ENCODE assay signal across 23 cellular contexts in the genomic region with DNA sequence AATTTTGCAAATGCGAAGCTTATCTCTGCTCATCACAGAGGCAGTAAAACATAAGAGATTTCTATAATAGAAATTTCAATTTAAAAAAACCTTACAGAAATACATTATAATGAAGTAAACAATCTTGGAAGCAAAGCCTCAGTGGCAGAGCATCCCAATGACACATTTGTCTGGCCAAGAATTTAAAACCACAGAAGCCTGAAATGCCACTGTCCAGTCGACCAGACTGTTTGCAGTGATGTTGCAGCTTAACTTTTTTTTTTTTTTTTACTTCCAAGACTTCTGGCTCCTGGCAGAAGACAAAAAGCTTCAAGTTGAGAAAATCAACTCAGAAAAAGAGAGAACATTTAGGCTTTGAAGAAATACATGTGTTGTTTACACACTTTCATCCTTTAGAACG.
"Had no signal": no experiment of that assay in that cellular context is flagged by ENCODE, and none has a peak within 500 bp of the region (broad histone marks: within the 10 kb centered on the region; RNA-seq: fewer than 3 reads in every experiment).

No MANE protein-coding gene starts in this region.

- H3K36me3 ChIP-seq: adrenal gland, Peyer's patch had no signal

- H3K36me3 Mint-ChIP-seq: activated naive CD4-positive, alpha-beta T cell treated with anti-CD3 and anti-CD28 coated beads, Interleukin-2, amount 10 ng/mL, durations not matched to agents 7 days and 5 days; activated naive CD8-positive, alpha-beta T cell treated with anti-CD3 and anti-CD28 coated beads, Interleukin-2, amount 10 ng/mL, durations not matched to agents 7 days and 5 days had no signal

- H3K4me2 ChIP-seq: KMS-11 had no signal

- H3K27ac ChIP-seq: adrenal gland, body of pancreas, KMS-11, Peyer's patch had no signal

- H3K4me1 ChIP-seq: adrenal gland, body of pancreas, Peyer's patch had no signal

- H3K9ac ChIP-seq: KMS-11 had no signal

- H3K4me3 ChIP-seq: adrenal gland, body of pancreas, Peyer's patch had no signal

- H3K9me3 ChIP-seq: adrenal gland, body of pancreas, Peyer's patch had no signal

- H3K27me3 ChIP-seq: adrenal gland, body of pancreas, Peyer's patch had no signal

- H3K9me3 Mint-ChIP-seq: activated CD4-positive, alpha-beta T cell treated with anti-CD3 and anti-CD28 coated beads, Interleukin-2, amount 10 ng/mL, durations not matched to agents 24 days and 14 days; activated naive CD4-positive, alpha-beta T cell treated with anti-CD3 and anti-CD28 coated beads, Interleukin-2, amount 10 ng/mL, durations not matched to agents 7 days and 5 days; activated naive CD8-positive, alpha-beta T cell treated with anti-CD3 and anti-CD28 coated beads, Interleukin-2, amount 10 ng/mL, durations not matched to agents 7 days and 5 days; activated T-cell treated with anti-CD3 and anti-CD28 coated beads, Interleukin-2, amount 50 U/mL, for 4 hours; T-helper 1 cell treated with Interleukin-12 subunit alpha and Interleukin-12 subunit beta and Interleukin-4 antibody, amounts not matched to agents 30 μg/mL and 1 μg/mL, for 36 hours had no signal

- DNase-seq: activated CD4-positive, alpha-beta T cell treated with anti-CD3 and anti-CD28 coated beads, Interleukin-2, amount 10 ng/mL, durations not matched to agents 24 days and 14 days; activated CD4-positive, alpha-beta T cell treated with anti-CD3 and anti-CD28 coated beads, Interleukin-2, amount 50 U/mL, for 48 hours; activated CD4-positive, CD25-positive, alpha-beta regulatory T cell treated with anti-CD3 and anti-CD28 coated beads, Interleukin-2, amount 50 U/mL, for 72 hours; activated gamma-delta T cell treated with Interleukin-2 at 50 U/mL for 16 hours; activated naive CD4-positive, alpha-beta T cell treated with anti-CD3 and anti-CD28 coated beads, Interleukin-2, amount 10 ng/mL, durations not matched to agents 7 days and 5 days; activated naive CD8-positive, alpha-beta T cell treated with anti-CD3 and anti-CD28 coated beads, Interleukin-2, amount 10 ng/mL, durations not matched to agents 7 days and 5 days; activated T-cell treated with anti-CD3 and anti-CD28 coated beads, Interleukin-2, amount 50 U/mL, for 4 hours; adrenal gland; aorta; body of pancreas; NCI-H1092; NCI-H1417; NCI-H2029; NCI-H345; NCI-H510A; NCI-H526 treated with DMSO at 0.1 percent for 48 hours; NCI-H82; NK-92 treated with Interleukin-12 subunit alpha and Interleukin-12 subunit beta, amount 100 ng/mL, for 24 hours; Peyer's patch; SHP77 treated with DMSO at 0.1 percent for 48 hours had no signal

- ATAC-seq: activated T-cell treated with anti-CD3 and anti-CD28 coated beads, Interleukin-2, amount 50 U/mL, for 4 hours; body of pancreas; WTC11 had no signal

- H3K27ac Mint-ChIP-seq: activated CD4-positive, alpha-beta T cell treated with anti-CD3 and anti-CD28 coated beads, Interleukin-2, amount 10 ng/mL, durations not matched to agents 24 days and 14 days; activated naive CD4-positive, alpha-beta T cell treated with anti-CD3 and anti-CD28 coated beads, Interleukin-2, amount 10 ng/mL, durations not matched to agents 7 days and 5 days; activated naive CD8-positive, alpha-beta T cell treated with anti-CD3 and anti-CD28 coated beads, Interleukin-2, amount 10 ng/mL, durations not matched to agents 7 days and 5 days; T-helper 1 cell treated with Interleukin-12 subunit alpha and Interleukin-12 subunit beta and Interleukin-4 antibody, amounts not matched to agents 30 μg/mL and 1 μg/mL, for 36 hours; WTC11 had no signal
